1 cellular context compared by ENCODE assay signal in genomic region chr3:133927543-133928066, GRCh38.
TF ChIP-seq lines count a peak whose summit lies in the region.

No MANE protein-coding gene starts in this region.

TF ChIP-seq in GM12878, 131 proteins besides CTCF, POLR2A, EP300 and RAD21 (continued from another document and continues in another):
- TF ChIP-seq E2F8 (IDR thresholded peaks at IDR 0.05; ENCODE audit: low read depth, partially characterized antibody), result no peak
- no peak for TF ChIP-seq ESRRA (IDR thresholded peaks at IDR 0.05; ENCODE audit: low read length)
- no peak for TF ChIP-seq CREM (IDR thresholded peaks at IDR 0.05; ENCODE audit: low read depth)
- TF ChIP-seq BCL11A (IDR thresholded peaks at IDR 0.05; ENCODE audit: low read depth, low read length), result no peak
- TF ChIP-seq BRCA1 (IDR thresholded peaks at IDR 0.05; ENCODE audit: low read depth, low read length), result no peak
- peak; percentile 78 to 100 for TF ChIP-seq EGR1 (IDR thresholded peaks at IDR 0.05; ENCODE audit: borderline replicate concordance in 1 of 2, low read depth in 2 of 2, low read length in 2 of 2)
- TF ChIP-seq BHLHE40 (IDR thresholded peaks at IDR 0.05; ENCODE audit: borderline replicate concordance in 1 of 2, low read depth in 2 of 2, low read length in 1 of 2), result peak in 1 of 2 experiments; percentile 79; a peak in 2 of 4 replicates
- peak; percentile 62 for TF ChIP-seq IKZF1 (conservative IDR thresholded peaks at IDR 0.05)
- TF ChIP-seq DPF2 (IDR thresholded peaks at IDR 0.05), result peak; percentile 67
- no peak for TF ChIP-seq KAT2A (conservative IDR thresholded peaks at IDR 0.05; ENCODE audit: control insufficient read depth, low read depth, low read length)
- no peak for TF ChIP-seq JUND (IDR thresholded peaks at IDR 0.05; ENCODE audit: low read depth, low read length)
- TF ChIP-seq ZBTB4 (CRISPR knock-in tag; IDR thresholded peaks at IDR 0.05), result no peak
- no peak for TF ChIP-seq STAT3 (IDR thresholded peaks at IDR 0.05; ENCODE audit: low read depth, low read length)
- TF ChIP-seq FOS (IDR thresholded peaks at IDR 0.05; ENCODE audit: borderline replicate concordance, extremely low read depth, insufficient read length), result no peak
- TF ChIP-seq POLR2AphosphoS5 (IDR thresholded peaks at IDR 0.05; ENCODE audit: low read length), result no peak
- TF ChIP-seq CHD4 (IDR thresholded peaks at IDR 0.05), result no peak
- TF ChIP-seq, protein P1, sequence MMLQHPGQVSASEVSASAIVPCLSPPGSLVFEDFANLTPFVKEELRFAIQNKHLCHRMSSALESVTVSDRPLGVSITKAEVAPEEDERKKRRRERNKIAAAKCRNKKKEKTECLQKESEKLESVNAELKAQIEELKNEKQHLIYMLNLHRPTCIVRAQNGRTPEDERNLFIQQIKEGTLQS (IDR thresholded peaks at IDR 0.05; ENCODE audit: borderline replicate concordance, extremely low read depth, low read depth, low read length), result no peak
- TF ChIP-seq NRF1 (conservative IDR thresholded peaks at IDR 0.05; ENCODE audit: low read depth, low read length), result no peak
- no peak for TF ChIP-seq IKZF2 (IDR thresholded peaks at IDR 0.05)
- TF ChIP-seq ZBTB33 (IDR thresholded peaks at IDR 0.05), result no peak
- no peak for TF ChIP-seq CBX5 (IDR thresholded peaks at IDR 0.05; ENCODE audit: low read depth)
- no peak for TF ChIP-seq GABPA (IDR thresholded peaks at IDR 0.05; ENCODE audit: low read depth)
- TF ChIP-seq NFIC (IDR thresholded peaks at IDR 0.05; ENCODE audit: low read depth, low read length), result no peak
- TF ChIP-seq ZNF217 (IDR thresholded peaks at IDR 0.05), result peak; percentile 76; the same call in 1 of the 2 replicates
- TF ChIP-seq, protein P2, sequence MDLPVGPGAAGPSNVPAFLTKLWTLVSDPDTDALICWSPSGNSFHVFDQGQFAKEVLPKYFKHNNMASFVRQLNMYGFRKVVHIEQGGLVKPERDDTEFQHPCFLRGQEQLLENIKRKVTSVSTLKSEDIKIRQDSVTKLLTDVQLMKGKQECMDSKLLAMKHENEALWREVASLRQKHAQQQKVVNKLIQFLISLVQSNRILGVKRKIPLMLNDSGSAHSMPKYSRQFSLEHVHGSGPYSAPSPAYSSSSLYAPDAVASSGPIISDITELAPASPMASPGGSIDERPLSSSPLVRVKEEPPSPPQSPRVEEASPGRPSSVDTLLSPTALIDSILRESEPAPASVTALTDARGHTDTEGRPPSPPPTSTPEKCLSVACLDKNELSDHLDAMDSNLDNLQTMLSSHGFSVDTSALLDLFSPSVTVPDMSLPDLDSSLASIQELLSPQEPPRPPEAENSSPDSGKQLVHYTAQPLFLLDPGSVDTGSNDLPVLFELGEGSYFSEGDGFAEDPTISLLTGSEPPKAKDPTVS (IDR thresholded peaks at IDR 0.05; ENCODE audit: low read depth, low read length), result no peak
- TF ChIP-seq, protein P3, sequence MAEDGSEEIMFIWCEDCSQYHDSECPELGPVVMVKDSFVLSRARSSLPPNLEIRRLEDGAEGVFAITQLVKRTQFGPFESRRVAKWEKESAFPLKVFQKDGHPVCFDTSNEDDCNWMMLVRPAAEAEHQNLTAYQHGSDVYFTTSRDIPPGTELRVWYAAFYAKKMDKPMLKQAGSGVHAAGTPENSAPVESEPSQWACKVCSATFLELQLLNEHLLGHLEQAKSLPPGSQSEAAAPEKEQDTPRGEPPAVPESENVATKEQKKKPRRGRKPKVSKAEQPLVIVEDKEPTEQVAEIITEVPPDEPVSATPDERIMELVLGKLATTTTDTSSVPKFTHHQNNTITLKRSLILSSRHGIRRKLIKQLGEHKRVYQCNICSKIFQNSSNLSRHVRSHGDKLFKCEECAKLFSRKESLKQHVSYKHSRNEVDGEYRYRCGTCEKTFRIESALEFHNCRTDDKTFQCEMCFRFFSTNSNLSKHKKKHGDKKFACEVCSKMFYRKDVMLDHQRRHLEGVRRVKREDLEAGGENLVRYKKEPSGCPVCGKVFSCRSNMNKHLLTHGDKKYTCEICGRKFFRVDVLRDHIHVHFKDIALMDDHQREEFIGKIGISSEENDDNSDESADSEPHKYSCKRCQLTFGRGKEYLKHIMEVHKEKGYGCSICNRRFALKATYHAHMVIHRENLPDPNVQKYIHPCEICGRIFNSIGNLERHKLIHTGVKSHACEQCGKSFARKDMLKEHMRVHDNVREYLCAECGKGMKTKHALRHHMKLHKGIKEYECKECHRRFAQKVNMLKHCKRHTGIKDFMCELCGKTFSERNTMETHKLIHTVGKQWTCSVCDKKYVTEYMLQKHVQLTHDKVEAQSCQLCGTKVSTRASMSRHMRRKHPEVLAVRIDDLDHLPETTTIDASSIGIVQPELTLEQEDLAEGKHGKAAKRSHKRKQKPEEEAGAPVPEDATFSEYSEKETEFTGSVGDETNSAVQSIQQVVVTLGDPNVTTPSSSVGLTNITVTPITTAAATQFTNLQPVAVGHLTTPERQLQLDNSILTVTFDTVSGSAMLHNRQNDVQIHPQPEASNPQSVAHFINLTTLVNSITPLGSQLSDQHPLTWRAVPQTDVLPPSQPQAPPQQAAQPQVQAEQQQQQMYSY (CRISPR knock-in tag; IDR thresholded peaks at IDR 0.05), result no peak
- TF ChIP-seq CEBPB (IDR thresholded peaks at IDR 0.05; ENCODE audit: borderline replicate concordance in 1 of 2, low read depth in 2 of 2, low read length in 2 of 2), result no peak
- no peak for TF ChIP-seq MAX (IDR thresholded peaks at IDR 0.05; ENCODE audit: low read depth, low read length)
- no peak for TF ChIP-seq RCOR1 (conservative IDR thresholded peaks at IDR 0.05; ENCODE audit: low read depth, low read length)
- peak; percentile 44 for TF ChIP-seq SP1 (IDR thresholded peaks at IDR 0.05; ENCODE audit: low read depth, low read length)
- TF ChIP-seq HDAC6 (IDR thresholded peaks at IDR 0.05; ENCODE audit: unreplicated experiment), result no peak
- no peak for TF ChIP-seq SRF (IDR thresholded peaks at IDR 0.05; ENCODE audit: low read depth in 2 of 2, low read length in 2 of 2)
- 0 out of 2 replicates have a peak, but pooled peaks have one; percentile 37 for TF ChIP-seq PAX5 (IDR thresholded peaks at IDR 0.05; ENCODE audit: borderline replicate concordance, low read depth, low read length)
- TF ChIP-seq TCF3 (IDR thresholded peaks at IDR 0.05; ENCODE audit: borderline replicate concordance, insufficient read depth, low read depth, low read length), result 0 out of 2 replicates have a peak, but pooled peaks have one; percentile 29
- no peak for TF ChIP-seq SIN3A (IDR thresholded peaks at IDR 0.05; ENCODE audit: low read depth, low read length)
- no peak for TF ChIP-seq ZSCAN29 (IDR thresholded peaks at IDR 0.05)
- TF ChIP-seq KLF5 (IDR thresholded peaks at IDR 0.05; ENCODE audit: partially characterized antibody), result peak; percentile 27
- peak; percentile 87 for TF ChIP-seq LARP7 (IDR thresholded peaks at IDR 0.05)
- TF ChIP-seq NR2F1 (conservative IDR thresholded peaks at IDR 0.05), result peak; percentile 56; the same call in 1 of the 2 replicates
- TF ChIP-seq IRF5 (IDR thresholded peaks at IDR 0.05; ENCODE audit: borderline replicate concordance), result no peak
- TF ChIP-seq ASH2L (IDR thresholded peaks at IDR 0.05; ENCODE audit: borderline replicate concordance, low read depth), result no peak
- no peak for TF ChIP-seq ZNF592 (IDR thresholded peaks at IDR 0.05)
- no peak for TF ChIP-seq TARDBP (IDR thresholded peaks at IDR 0.05; ENCODE audit: borderline replicate concordance)
- no peak for TF ChIP-seq EZH2 (IDR thresholded peaks at IDR 0.05; ENCODE audit: borderline replicate concordance, control insufficient read depth, low read depth, low read length)
- no peak for TF ChIP-seq IRF4 (IDR thresholded peaks at IDR 0.05; ENCODE audit: low read depth, low read length)
- TF ChIP-seq MTA2 (IDR thresholded peaks at IDR 0.05; ENCODE audit: low read depth), result no peak
- TF ChIP-seq FOXM1 (IDR thresholded peaks at IDR 0.05; ENCODE audit: low read depth, low read length), result no peak
